In the genomic region with DNA sequence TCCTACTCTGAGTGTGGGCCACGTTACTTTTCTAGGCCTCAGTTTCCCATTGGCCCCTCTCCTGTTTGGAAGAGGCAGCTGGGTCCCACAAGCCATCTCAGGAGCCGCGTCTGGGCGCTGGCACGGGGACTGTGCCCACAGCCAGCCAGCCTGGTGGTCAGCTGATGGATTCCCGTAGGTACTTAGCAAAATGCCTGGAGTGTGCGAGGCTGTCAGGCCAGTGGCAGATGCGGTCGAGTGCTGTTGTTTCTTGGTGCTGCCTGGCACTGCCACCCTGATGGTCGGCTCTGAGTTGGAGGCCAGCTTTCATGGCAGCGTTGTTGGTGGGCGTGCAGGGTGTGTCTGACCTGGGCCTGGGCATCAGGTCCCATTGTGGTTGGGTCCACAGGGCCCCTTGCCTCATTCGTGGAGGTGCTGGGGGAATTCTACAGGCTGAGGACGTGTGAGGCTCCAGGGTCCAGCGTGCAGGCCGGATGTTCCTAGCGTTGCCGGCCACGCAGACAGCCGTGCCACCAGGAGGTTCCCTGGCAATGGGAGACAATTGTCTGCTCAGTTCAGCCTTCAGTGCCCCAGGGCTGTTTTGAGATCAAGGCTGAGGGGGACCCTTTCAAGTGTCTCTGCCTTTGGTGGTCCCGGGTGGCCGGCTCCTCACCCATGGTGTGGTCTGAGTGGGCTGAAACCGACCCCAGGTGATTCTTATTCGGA, we compare ENCODE assay signal across 1 cellular context.
TF ChIP-seq lines count a peak whose summit lies in the region.

No MANE protein-coding gene starts in this region.

TF ChIP-seq in IMR-90, 13 proteins besides CTCF, POLR2A, EP300 and RAD21 (continued from another document):
- TF ChIP-seq MAFK (IDR thresholded peaks at IDR 0.05; ENCODE audit: low read depth, low read length) (no peak), CHD1 (IDR thresholded peaks at IDR 0.05; ENCODE audit: low read depth, low read length) (no peak), ELK1 (IDR thresholded peaks at IDR 0.05; ENCODE audit: borderline replicate concordance, low read depth, low read length) (no peak), BHLHE40 (IDR thresholded peaks at IDR 0.05; ENCODE audit: low read depth, low read length) (no peak)
